Comparison of ENCODE assay signal across 1 cellular context in genomic region chr11:8933931-8934330, GRCh38.
TF ChIP-seq lines count a peak whose summit lies in the region.

No MANE protein-coding gene starts in this region.

TF ChIP-seq in HCT116, 20 proteins besides CTCF, POLR2A, EP300 and RAD21:
- TF ChIP-seq SP1 (IDR thresholded peaks at IDR 0.05; ENCODE audit: low read depth) (no peak), ATF3 (IDR thresholded peaks at IDR 0.05) (no peak), YY1 (IDR thresholded peaks at IDR 0.05; ENCODE audit: extremely low read depth, insufficient replicate concordance, low read depth, low read length) (no peak), TCF7L2 (IDR thresholded peaks at IDR 0.05; ENCODE audit: borderline replicate concordance, extremely low read depth, insufficient read depth, insufficient read length) (no peak), POLR2AphosphoS5 (IDR thresholded peaks at IDR 0.05; ENCODE audit: low read depth, low read length) (no peak), FOSL1 (IDR thresholded peaks at IDR 0.05; ENCODE audit: low read depth) (no peak), ELF1 (IDR thresholded peaks at IDR 0.05; ENCODE audit: borderline replicate concordance, low read depth) (no peak), ZNF274 (IDR thresholded peaks at IDR 0.05; ENCODE audit: low read depth, low read length) (no peak), EZH2 (IDR thresholded peaks at IDR 0.05) (no peak), JUND (IDR thresholded peaks at IDR 0.05) (no peak), ZFX (IDR thresholded peaks at IDR 0.05) (no peak)
- TF ChIP-seq, protein P1, sequence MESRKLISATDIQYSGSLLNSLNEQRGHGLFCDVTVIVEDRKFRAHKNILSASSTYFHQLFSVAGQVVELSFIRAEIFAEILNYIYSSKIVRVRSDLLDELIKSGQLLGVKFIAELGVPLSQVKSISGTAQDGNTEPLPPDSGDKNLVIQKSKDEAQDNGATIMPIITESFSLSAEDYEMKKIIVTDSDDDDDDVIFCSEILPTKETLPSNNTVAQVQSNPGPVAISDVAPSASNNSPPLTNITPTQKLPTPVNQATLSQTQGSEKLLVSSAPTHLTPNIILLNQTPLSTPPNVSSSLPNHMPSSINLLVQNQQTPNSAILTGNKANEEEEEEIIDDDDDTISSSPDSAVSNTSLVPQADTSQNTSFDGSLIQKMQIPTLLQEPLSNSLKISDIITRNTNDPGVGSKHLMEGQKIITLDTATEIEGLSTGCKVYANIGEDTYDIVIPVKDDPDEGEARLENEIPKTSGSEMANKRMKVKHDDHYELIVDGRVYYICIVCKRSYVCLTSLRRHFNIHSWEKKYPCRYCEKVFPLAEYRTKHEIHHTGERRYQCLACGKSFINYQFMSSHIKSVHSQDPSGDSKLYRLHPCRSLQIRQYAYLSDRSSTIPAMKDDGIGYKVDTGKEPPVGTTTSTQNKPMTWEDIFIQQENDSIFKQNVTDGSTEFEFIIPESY (IDR thresholded peaks at IDR 0.05; ENCODE audit: extremely low read depth, insufficient replicate concordance, low read length), result no peak
